Comparison of ENCODE assay signal across 1 cellular context in genomic region chr11:126211236-126212088, GRCh38.
TF ChIP-seq lines count a peak whose summit lies in the region.

TSS of gene FAM118B (plus strand) at chr11:126211782. CDS start at chr11:126235002, 23,220 bp downstream.
TSS of gene RPUSD4 (minus strand) at chr11:126211650. CDS start at chr11:126211638, 12 bp downstream.

TF ChIP-seq in HepG2, 621 proteins besides CTCF, POLR2A, EP300 and RAD21 (continued from another document):
- TF ChIP-seq ZNF280D (CRISPR knock-in tag; IDR thresholded peaks at IDR 0.05) (peak; percentile 68; the same call in 1 of the 2 replicates), ZNF790 (CRISPR knock-in tag; IDR thresholded peaks at IDR 0.05; ENCODE audit: borderline replicate concordance) (no peak), ZNF550 (CRISPR knock-in tag; IDR thresholded peaks at IDR 0.05; ENCODE audit: borderline replicate concordance) (no peak), TMF1 (CRISPR knock-in tag; IDR thresholded peaks at IDR 0.05; ENCODE audit: low read depth) (no peak), ZNF414 (CRISPR knock-in tag; IDR thresholded peaks at IDR 0.05) (peak; percentile 90), IRX3 (CRISPR knock-in tag; IDR thresholded peaks at IDR 0.05; ENCODE audit: borderline replicate concordance, low read depth) (no peak), HNF1B (CRISPR knock-in tag; IDR thresholded peaks at IDR 0.05) (peak; percentile 91), PHF5A (CRISPR knock-in tag; IDR thresholded peaks at IDR 0.05; ENCODE audit: low read depth, unreplicated experiment) (peak; percentile 36), RBM39 (IDR thresholded peaks at IDR 0.05; ENCODE audit: low read depth, low read length, poor library complexity, severe bottlenecking) (peak; percentile 70), ELF1 (CRISPR knock-in tag; IDR thresholded peaks at IDR 0.05) (peak; percentile 67; the same call in 1 of the 2 replicates), ZHX2 (IDR thresholded peaks at IDR 0.05; ENCODE audit: low read depth) (no peak; the same call in 1 of the 2 replicates), ZHX2 (CRISPR knock-in tag; IDR thresholded peaks at IDR 0.05; ENCODE audit: borderline replicate concordance) (no peak), CREBL2 (CRISPR knock-in tag; IDR thresholded peaks at IDR 0.05; ENCODE audit: borderline replicate concordance) (0 out of 2 replicates have a peak, but pooled peaks have one; percentile 81), GABPA (IDR thresholded peaks at IDR 0.05; ENCODE audit: low read depth, low read length) (no peak), GABPA (CRISPR knock-in tag; IDR thresholded peaks at IDR 0.05; ENCODE audit: low read depth) (peak; percentile 75), ZNF576 (CRISPR knock-in tag; IDR thresholded peaks at IDR 0.05) (0 out of 2 replicates have a peak, but pooled peaks have one; percentile 54), HMGXB3 (CRISPR knock-in tag; IDR thresholded peaks at IDR 0.05; ENCODE audit: borderline replicate concordance) (no peak; the same call in 1 of the 2 replicates), KLF16 (CRISPR knock-in tag; IDR thresholded peaks at IDR 0.05) (peak in 1 of 2 experiments; percentile 76; a peak in 2 of 4 replicates), ISX (CRISPR knock-in tag; conservative IDR thresholded peaks at IDR 0.05) (no peak), ZFP41 (CRISPR knock-in tag; IDR thresholded peaks at IDR 0.05; ENCODE audit: borderline replicate concordance) (peak; percentile 28; the same call in 1 of the 2 replicates), ZNF317 (CRISPR knock-in tag; IDR thresholded peaks at IDR 0.05) (peak; percentile 63; the same call in 1 of the 2 replicates), FOXO4 (CRISPR knock-in tag; conservative IDR thresholded peaks at IDR 0.05) (peak; percentile 87; the same call in 1 of the 2 replicates), CHD4 (IDR thresholded peaks at IDR 0.05; ENCODE audit: borderline replicate concordance, low read length) (no peak), BORCS8-MEF2B (CRISPR knock-in tag; IDR thresholded peaks at IDR 0.05) (no peak; the same call in none of the 2 replicates), ZNF792 (CRISPR knock-in tag; IDR thresholded peaks at IDR 0.05) (peak; percentile 82; the same call in 1 of the 2 replicates), ZNF781 (CRISPR knock-in tag; IDR thresholded peaks at IDR 0.05; ENCODE audit: borderline replicate concordance, not compliant biosample characterization) (peak; percentile 89), FUBP1 (CRISPR knock-in tag; IDR thresholded peaks at IDR 0.05; ENCODE audit: borderline replicate concordance) (no peak)
